ENCODE assay signal across 8 cellular contexts in the genomic region with DNA sequence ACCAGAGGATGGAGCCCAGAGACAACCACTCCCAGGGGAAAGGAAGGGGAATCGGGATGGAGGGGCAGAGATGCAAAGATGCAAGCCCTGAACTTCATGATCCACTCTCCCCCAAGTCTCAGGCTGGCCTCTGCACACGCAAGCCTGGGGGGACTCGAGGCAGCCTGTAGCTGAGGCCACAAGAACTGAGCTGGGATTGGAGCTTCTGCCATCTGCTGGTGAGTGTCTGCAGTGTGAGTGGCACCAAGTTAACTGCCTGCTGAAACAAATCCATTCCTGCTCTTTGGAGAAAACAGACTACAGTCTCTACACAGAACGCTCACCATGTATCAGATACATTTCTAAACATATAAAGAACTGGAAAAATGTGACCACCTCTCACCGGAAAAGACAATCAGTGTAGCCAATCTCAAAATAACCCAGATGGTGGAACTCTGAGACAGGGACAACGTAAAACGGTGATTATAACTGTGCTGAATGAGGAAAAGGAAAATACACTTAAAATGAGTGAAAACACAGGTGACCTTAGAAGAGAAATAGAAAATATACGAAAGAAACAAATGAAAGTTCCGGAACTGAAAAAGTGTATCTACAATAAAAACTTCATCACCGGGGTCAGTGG.
A peak's percentile ranks its signal among the peaks of the same experiment; 100 is the strongest.
DNase-seq lines count a peak whose midpoint lies in the region; TF ChIP-seq lines count a peak whose summit lies in the region.

No MANE protein-coding gene starts in this region.

- no peak for TF ChIP-seq EP300 in Ishikawa (IDR thresholded peaks at IDR 0.05; ENCODE audit: borderline replicate concordance)

- H3K4me3 ChIP-seq in DOHH2 (ENCODE audit: low read length): no peak overlapping the region

- no peak overlapping the region for H3K27ac Mint-ChIP-seq in MCF 10A (ENCODE audit: low read depth, unreplicated experiment)

- POLR2A ChIA-PET in MCF 10A (lab: Yijun Ruan, JAX): interaction anchor here (1.0 kb wide), 1 partner anchor 94 kb away, joined by 3 read pairs; no protein-coding TSS in a partner anchor

- no TSS peak for BruUV-seq in MCF 10A (replicated peaks; lab: Mats Ljungman, UMichigan)

- TF ChIP-seq RAD21 in Ishikawa (IDR thresholded peaks at IDR 0.05; ENCODE audit: low read depth): peak; percentile 45; the same call in 1 of the 2 replicates

- H3K4me1 Mint-ChIP-seq in MCF 10A (ENCODE audit: insufficient read depth, unreplicated experiment): no peaks in the 10 kb centered on the region

- H3K36me3 ChIP-seq in DOHH2 (ENCODE audit: control insufficient read depth, low read length): peaks cover 71% of the 10 kb centered on the region

- peaks cover 18% of the 10 kb centered on the region for H3K9me3 Mint-ChIP-seq in MCF 10A (ENCODE audit: unreplicated experiment)

- no peaks in the 10 kb centered on the region for H3K27me3 Mint-ChIP-seq in MCF 10A (ENCODE audit: insufficient read depth, unreplicated experiment)

- H3K4me3 Mint-ChIP-seq in MCF 10A (ENCODE audit: unreplicated experiment): no peak overlapping the region

- DNase-seq in SW480 (ENCODE audit: low spot score): peak; percentile 35
- DNase-seq in MCF 10A (ENCODE audit: unreplicated experiment): peak; percentile 52
- DNase-seq in inferior parietal cortex (ENCODE audit: extremely low spot score): peak; percentile 47
- peak; percentile 33 for DNase-seq in stimulated activated naive CD4-positive, alpha-beta T cell treated with Interleukin-2 at 50 U/mL for 16 hours (lab: John Stamatoyannopoulos, UW)
- no peak for DNase-seq in NCI-H1436 treated with DMSO at 0.1 percent for 48 hours (lab: John Stamatoyannopoulos, UW)
- no peak for DNase-seq in mucosa of gallbladder (ENCODE audit: low spot score)

- TF ChIP-seq CTCF in DOHH2 (IDR thresholded peaks at IDR 0.05; ENCODE audit: low read depth, low read length, poor library complexity, severe bottlenecking) (peak; percentile 91), MCF 10A (IDR thresholded peaks at IDR 0.05; ENCODE audit: unreplicated experiment) (peak; percentile 36)

- CTCF ChIA-PET in MCF 10A (lab: Yijun Ruan, JAX): interaction anchor here (0.6 to 2.6 kb wide), 14 partner anchors 8 to 738 kb away, joined by 3 to 42 read pairs (median 4); no protein-coding TSS in a partner anchor

- H3K9me2 ChIP-seq in DOHH2 (replicated peaks; ENCODE audit: control insufficient read depth, low read length): no peaks in the 10 kb centered on the region

- peaks cover 5% of the 10 kb centered on the region; the same call in 1 of the 2 replicates for H3K9me3 ChIP-seq in DOHH2 (ENCODE audit: control insufficient read depth, insufficient read depth, low read length)

- no peaks in the 10 kb centered on the region for H3F3A ChIP-seq in DOHH2 (ENCODE audit: control insufficient read depth, insufficient read depth)

- H4K20me1 ChIP-seq in DOHH2 (ENCODE audit: control insufficient read depth, insufficient read depth, low read depth, low read length): no peaks in the 10 kb centered on the region

- H3K27ac ChIP-seq in DOHH2 (ENCODE audit: low read depth, low read length): no peak overlapping the region

- peaks cover 50% of the 10 kb centered on the region for H3K36me3 Mint-ChIP-seq in MCF 10A (ENCODE audit: insufficient read depth, unreplicated experiment)

- no peak overlapping the region for H3K4me2 ChIP-seq in DOHH2 (ENCODE audit: low read length)

- peaks cover 22% of the 10 kb centered on the region for H3K4me1 ChIP-seq in DOHH2 (ENCODE audit: control insufficient read depth, low read length)

- intact Hi-C loops in MCF 10A (cut with micrococcal nuclease): no loop called here

- H3K27me3 ChIP-seq in DOHH2 (ENCODE audit: control insufficient read depth, low read length): no peaks in the 10 kb centered on the region

- no peaks in the 10 kb centered on the region for H3K79me2 ChIP-seq in DOHH2 (ENCODE audit: control insufficient read depth, low read length)

TF ChIP-seq in Ishikawa, 13 proteins besides CTCF, POLR2A, EP300 and RAD21:
- TF ChIP-seq MAX (IDR thresholded peaks at IDR 0.05): no peak
- TF ChIP-seq TEAD4 (IDR thresholded peaks at IDR 0.05): no peak
- TF ChIP-seq NFIC (IDR thresholded peaks at IDR 0.05): no peak
- no peak for TF ChIP-seq USF1 (IDR thresholded peaks at IDR 0.05)
- TF ChIP-seq CREB1 (IDR thresholded peaks at IDR 0.05; ENCODE audit: low read depth): no peak
- TF ChIP-seq YY1 (IDR thresholded peaks at IDR 0.05; ENCODE audit: low read depth): no peak
- TF ChIP-seq TAF1 (IDR thresholded peaks at IDR 0.05; ENCODE audit: low read depth): no peak
- TF ChIP-seq, protein P1, sequence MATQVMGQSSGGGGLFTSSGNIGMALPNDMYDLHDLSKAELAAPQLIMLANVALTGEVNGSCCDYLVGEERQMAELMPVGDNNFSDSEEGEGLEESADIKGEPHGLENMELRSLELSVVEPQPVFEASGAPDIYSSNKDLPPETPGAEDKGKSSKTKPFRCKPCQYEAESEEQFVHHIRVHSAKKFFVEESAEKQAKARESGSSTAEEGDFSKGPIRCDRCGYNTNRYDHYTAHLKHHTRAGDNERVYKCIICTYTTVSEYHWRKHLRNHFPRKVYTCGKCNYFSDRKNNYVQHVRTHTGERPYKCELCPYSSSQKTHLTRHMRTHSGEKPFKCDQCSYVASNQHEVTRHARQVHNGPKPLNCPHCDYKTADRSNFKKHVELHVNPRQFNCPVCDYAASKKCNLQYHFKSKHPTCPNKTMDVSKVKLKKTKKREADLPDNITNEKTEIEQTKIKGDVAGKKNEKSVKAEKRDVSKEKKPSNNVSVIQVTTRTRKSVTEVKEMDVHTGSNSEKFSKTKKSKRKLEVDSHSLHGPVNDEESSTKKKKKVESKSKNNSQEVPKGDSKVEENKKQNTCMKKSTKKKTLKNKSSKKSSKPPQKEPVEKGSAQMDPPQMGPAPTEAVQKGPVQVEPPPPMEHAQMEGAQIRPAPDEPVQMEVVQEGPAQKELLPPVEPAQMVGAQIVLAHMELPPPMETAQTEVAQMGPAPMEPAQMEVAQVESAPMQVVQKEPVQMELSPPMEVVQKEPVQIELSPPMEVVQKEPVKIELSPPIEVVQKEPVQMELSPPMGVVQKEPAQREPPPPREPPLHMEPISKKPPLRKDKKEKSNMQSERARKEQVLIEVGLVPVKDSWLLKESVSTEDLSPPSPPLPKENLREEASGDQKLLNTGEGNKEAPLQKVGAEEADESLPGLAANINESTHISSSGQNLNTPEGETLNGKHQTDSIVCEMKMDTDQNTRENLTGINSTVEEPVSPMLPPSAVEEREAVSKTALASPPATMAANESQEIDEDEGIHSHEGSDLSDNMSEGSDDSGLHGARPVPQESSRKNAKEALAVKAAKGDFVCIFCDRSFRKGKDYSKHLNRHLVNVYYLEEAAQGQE (IDR thresholded peaks at IDR 0.05; ENCODE audit: low read depth): no peak
- TF ChIP-seq TCF12 (IDR thresholded peaks at IDR 0.05; ENCODE audit: low read depth): no peak
- TF ChIP-seq FOXM1 (IDR thresholded peaks at IDR 0.05; ENCODE audit: borderline replicate concordance, low read depth): no peak
- TF ChIP-seq ZBTB7A (IDR thresholded peaks at IDR 0.05; ENCODE audit: low read depth): no peak
- TF ChIP-seq CEBPB (IDR thresholded peaks at IDR 0.05): no peak
- TF ChIP-seq EGR1 (IDR thresholded peaks at IDR 0.05): no peak

Comparison
In these comparisons a context has a peak if more than half of its experiments do, and no peak if none do; other contexts are left out.
1. DNase-seq: peak in SW480 (single experiment), MCF 10A (single experiment), inferior parietal cortex (single experiment) and stimulated activated naive CD4-positive, alpha-beta T cell treated with Interleukin-2 at 50 U/mL for 16 hours (single experiment); none in NCI-H1436 treated with DMSO at 0.1 percent for 48 hours (single experiment) and mucosa of gallbladder (single experiment).